26 cellular contexts compared by ENCODE assay signal in genomic region chr21:42041246-42041645, GRCh38. TPM values are rescaled to one million over a fixed set of nuclear protein-coding genes. Genes with fewer than 3 reads are reported as not detected.
A peak's percentile ranks its signal among the peaks of the same experiment; 100 is the strongest.
DNase-seq lines count a peak whose midpoint lies in the region; ATAC-seq, FAIRE-seq and TF ChIP-seq lines count a peak whose summit lies in the region.
"Had no signal": no experiment of that assay in that cellular context is flagged by ENCODE, and none has a peak within 500 bp of the region (broad histone marks: within the 10 kb centered on the region; RNA-seq: fewer than 3 reads in every experiment).

No MANE protein-coding gene starts in this region.

- H3K4me2 ChIP-seq in keratinocyte (ENCODE audit: control insufficient read depth, extremely low read depth, insufficient read depth, low read depth, low read length), result peak overlapping the region; percentile 33

- H3K27me3 ChIP-seq in CD4-positive, CD25-positive, alpha-beta regulatory T cell (ENCODE audit: control insufficient read depth, insufficient read depth, low read length), result no peaks in the 10 kb centered on the region
- no peaks in the 10 kb centered on the region for H3K27me3 ChIP-seq in keratinocyte (ENCODE audit: control insufficient read depth, extremely low read depth, insufficient read depth, low read length)
- H3K27me3 ChIP-seq: BLaER1 treated with 17β-estradiol and CSF1 and Interleukin-3, amounts not matched to agents 10 nM and 100 nM; tibial artery had no signal

- DNase-seq in CD4-positive, CD25-positive, alpha-beta regulatory T cell, result no peak
- DNase-seq in T-helper 17 cell (no peak), keratinocyte (ENCODE audit: low read depth, low spot score) (no peak), progenitor cell of endocrine pancreas (ENCODE audit: low spot score, unreplicated experiment) (no peak), HK-2 (ENCODE audit: unreplicated experiment) (no peak), coronary artery (ENCODE audit: low spot score) (no peak), amniotic stem cell (lab: John Stamatoyannopoulos, UW) (no peak)
- DNase-seq: activated CD4-positive, alpha-beta T cell treated with anti-CD3 and anti-CD28 coated beads, Interleukin-2, amount 50 U/mL, for 48 hours; activated effector memory CD4-positive, alpha-beta T cell treated with anti-CD3 and anti-CD28 coated beads, Interleukin-2, amount 50 U/mL, for 16 hours; cortex of kidney; endodermal cell; Kasumi-1; NCI-H1092 treated with DMSO at 0.1 percent for 48 hours; NCI-H2107; psoas muscle; stimulated activated CD4-positive, alpha-beta T cell treated with anti-CD3 and anti-CD28 coated beads, Interleukin-4, amount 100 ng/mL, for 4 hours; stimulated activated naive CD8-positive, alpha-beta T cell treated with anti-CD3 and anti-CD28 coated beads, Interleukin-15, Interleukin-2, amounts not matched to agents 100 U/mL and 50 U/mL, for 24 hours; tibial artery had no signal

- peaks cover 0 to 4% (median 0%) of the 10 kb centered on the region in 7 donors for H3K9me3 Mint-ChIP-seq in CD4-positive, CD25-positive, alpha-beta regulatory T cell
- peaks cover 3% of the 10 kb centered on the region for H3K9me3 Mint-ChIP-seq in progenitor cell of endocrine pancreas (ENCODE audit: low read depth)

- dilution Hi-C loops in keratinocyte (cut with MboI; ENCODE audit: extremely low pct_ligation_motif_present, low sequenced_read_pairs), result no loop called here

- no peaks in the 10 kb centered on the region for H4K20me1 ChIP-seq in keratinocyte (ENCODE audit: control insufficient read depth, extremely low read depth, insufficient read depth, low read length)
- H4K20me1 ChIP-seq: BLaER1 treated with 17β-estradiol and CSF1 and Interleukin-3, amounts not matched to agents 10 nM and 100 nM had no signal

- H3K27me3 Mint-ChIP-seq in CD4-positive, CD25-positive, alpha-beta regulatory T cell, result peaks cover 2% of the 10 kb centered on the region
- no peaks in the 10 kb centered on the region for H3K27me3 Mint-ChIP-seq in T-helper 17 cell
- H3K27me3 Mint-ChIP-seq in progenitor cell of endocrine pancreas, result peaks cover 10% of the 10 kb centered on the region

- H3K36me3 ChIP-seq in CD4-positive, CD25-positive, alpha-beta regulatory T cell (ENCODE audit: control insufficient read depth, insufficient read depth, low read length), result no peaks in the 10 kb centered on the region
- H3K36me3 ChIP-seq in keratinocyte (ENCODE audit: control insufficient read depth in 2 of 2, extremely low read depth in 1 of 2, insufficient read depth in 2 of 2, low read length in 2 of 2), result no peaks in the 10 kb centered on the region
- H3K36me3 ChIP-seq: BLaER1 treated with 17β-estradiol and CSF1 and Interleukin-3, amounts not matched to agents 10 nM and 100 nM; tibial artery had no signal

- H3K4me3 ChIP-seq in CD4-positive, CD25-positive, alpha-beta regulatory T cell (ENCODE audit: low read depth, low read length), result no peak overlapping the region
- H3K4me3 ChIP-seq in keratinocyte (ENCODE audit: control insufficient read depth in 2 of 3, extremely low read depth in 1 of 3, insufficient read depth in 2 of 3, low read depth in 1 of 3, low read length in 3 of 3) (no peak overlapping the region), coronary artery (no peak overlapping the region)
- H3K4me3 ChIP-seq: BLaER1 treated with 17β-estradiol and CSF1 and Interleukin-3, amounts not matched to agents 10 nM and 100 nM; psoas muscle; tibial artery had no signal

- H3K27ac Mint-ChIP-seq in CD4-positive, CD25-positive, alpha-beta regulatory T cell, result peak overlapping the region in 2 of 3 donors; percentile 21 to 76
- H3K27ac Mint-ChIP-seq in T-helper 17 cell (peak overlapping the region; percentile 67), progenitor cell of endocrine pancreas (peak overlapping the region; percentile 48)
- H3K27ac Mint-ChIP-seq: endodermal cell, nephron had no signal

- no peak for ATAC-seq in CD4-positive, CD25-positive, alpha-beta regulatory T cell (ENCODE audit: low read depth in 2 of 2)
- ATAC-seq in T-helper 17 cell (no peak), HG03354 (IDR thresholded peaks at IDR 0.05; ENCODE audit: poor library complexity, severe bottlenecking, unreplicated experiment) (no peak)
- ATAC-seq: stimulated activated naive CD8-positive, alpha-beta T cell treated with anti-CD3 and anti-CD28 coated beads, Interleukin-15, Interleukin-2, amounts not matched to agents 100 U/mL and 50 U/mL, for 24 hours had no signal

- peaks cover 3% of the 10 kb centered on the region for H3K36me3 Mint-ChIP-seq in CD4-positive, CD25-positive, alpha-beta regulatory T cell
- no peaks in the 10 kb centered on the region for H3K36me3 Mint-ChIP-seq in T-helper 17 cell (ENCODE audit: low read depth)
- H3K36me3 Mint-ChIP-seq in progenitor cell of endocrine pancreas (ENCODE audit: insufficient read depth), result no peaks in the 10 kb centered on the region

- H3K9ac ChIP-seq in keratinocyte (ENCODE audit: control insufficient read depth, extremely low read depth, insufficient read depth, low read length), result peak overlapping the region; percentile 60
- H3K9ac ChIP-seq: BLaER1 treated with 17β-estradiol and CSF1 and Interleukin-3, amounts not matched to agents 10 nM and 100 nM had no signal

- no peak for FAIRE-seq in keratinocyte (lab: Jason Lieb, UNC)

- H3K9me1 ChIP-seq in keratinocyte (ENCODE audit: control insufficient read depth, extremely low read depth, insufficient read depth, low read length), result no peaks in the 10 kb centered on the region

- H3K4me1 ChIP-seq in CD4-positive, CD25-positive, alpha-beta regulatory T cell (ENCODE audit: control insufficient read depth, insufficient read depth, low read length, poor library complexity, severe bottlenecking), result no peaks in the 10 kb centered on the region
- peaks cover 41% of the 10 kb centered on the region for H3K4me1 ChIP-seq in keratinocyte (ENCODE audit: control insufficient read depth, extremely low read depth, insufficient read depth, low read length)
- H3K4me1 ChIP-seq: psoas muscle had no signal

- no peak overlapping the region for H3K4me3 Mint-ChIP-seq in CD4-positive, CD25-positive, alpha-beta regulatory T cell
- H3K4me3 Mint-ChIP-seq in T-helper 17 cell, result no peak overlapping the region
- no peak overlapping the region for H3K4me3 Mint-ChIP-seq in progenitor cell of endocrine pancreas (ENCODE audit: low read depth)
- H3K4me3 Mint-ChIP-seq: endodermal cell, nephron had no signal

- no peaks in the 10 kb centered on the region for H3K79me2 ChIP-seq in keratinocyte (ENCODE audit: control insufficient read depth, insufficient read depth, low read length)

- H3K27ac ChIP-seq in CD4-positive, CD25-positive, alpha-beta regulatory T cell (ENCODE audit: insufficient read depth, low read length, poor library complexity, severe bottlenecking), result no peak overlapping the region
- H3K27ac ChIP-seq in keratinocyte (ENCODE audit: control insufficient read depth, insufficient read depth, low read length) (peak overlapping the region; percentile 74), coronary artery (peak overlapping the region in 1 of 2 donors; percentile 60)
- H3K27ac ChIP-seq: BLaER1 treated with 17β-estradiol and CSF1 and Interleukin-3, amounts not matched to agents 10 nM and 100 nM; psoas muscle had no signal

- H3K9me3 ChIP-seq in CD4-positive, CD25-positive, alpha-beta regulatory T cell (ENCODE audit: control insufficient read depth in 2 of 2, low read length in 2 of 2), result no peaks in the 10 kb centered on the region
- H3K9me3 ChIP-seq in T-helper 17 cell (ENCODE audit: control insufficient read depth, low read length, poor library complexity, severe bottlenecking) (no peaks in the 10 kb centered on the region), keratinocyte (ENCODE audit: control insufficient read depth, low read depth, low read length) (no peaks in the 10 kb centered on the region)
- H3K9me3 ChIP-seq: psoas muscle had no signal

- peaks cover 0 to 11% (median 5%) of the 10 kb centered on the region in 4 donors for H3K4me1 Mint-ChIP-seq in CD4-positive, CD25-positive, alpha-beta regulatory T cell
- H3K4me1 Mint-ChIP-seq in T-helper 17 cell, result peaks cover 18% of the 10 kb centered on the region
- peaks cover 10% of the 10 kb centered on the region for H3K4me1 Mint-ChIP-seq in progenitor cell of endocrine pancreas (ENCODE audit: low read depth)

- H2AFZ ChIP-seq in keratinocyte (ENCODE audit: control insufficient read depth, low read length), result no peak overlapping the region

- TF ChIP-seq CTCF in keratinocyte (optimal IDR thresholded peaks at IDR 0.05 in 1 of 3, IDR thresholded peaks at IDR 0.05 in 1 of 3, conservative IDR thresholded peaks at IDR 0.05 in 1 of 3; ENCODE audit: extremely low read depth in 1 of 3, insufficient read depth in 2 of 3, low read length in 3 of 3) (no peak), progenitor cell of endocrine pancreas (IDR thresholded peaks at IDR 0.05; ENCODE audit: unreplicated experiment) (no peak), coronary artery (IDR thresholded peaks at IDR 0.05) (no peak)

RNA-seq across cellular contexts. Expression of gene UMODL1, which starts 29.9 kb away (rescaled TPM):
- 0.35 TPM for total RNA-seq in CD4-positive, CD25-positive, alpha-beta regulatory T cell
- under 1 TPM in 3 of 4 donors, not detected in 1; 0.05 to 0.10 (median 0.05) TPM for polyA plus RNA-seq in CD4-positive, CD25-positive, alpha-beta regulatory T cell
- total RNA-seq in T-helper 17 cell, result under 1 TPM; 0.23 to 0.99 TPM
- 0.03 TPM in 1 of 3 replicates, not detected in the others for polyA plus RNA-seq in keratinocyte
- not detected for polyA plus RNA-seq in keratinocyte (2011; ENCODE audit: low read depth)
- polyA plus RNA-seq in keratinocyte (2011; cell fraction: cytosol; rRNA removed), result not detected in 2 replicates
- polyA plus RNA-seq in keratinocyte (2011; cell fraction: nucleus; rRNA removed), result not detected in 2 replicates
- not detected in 2 replicates for polyA plus RNA-seq in keratinocyte (2012; ENCODE audit: low replicate concordance)
- polyA minus RNA-seq in keratinocyte, result not detected in 3 replicates
- polyA minus RNA-seq in keratinocyte (2011; cell fraction: cytosol; rRNA and poly(A)+ RNA removed), result not detected
- not detected in 2 replicates for polyA minus RNA-seq in keratinocyte (2011; cell fraction: nucleus; rRNA and poly(A)+ RNA removed)
- total RNA-seq in progenitor cell of endocrine pancreas, result 0.19 TPM in 1 of 2 replicates, not detected in the other
- total RNA-seq: A673, bronchial epithelial cell, glomerular endothelial cell, mesenteric fat pad, NCI-H460, psoas muscle had no signal
- polyA plus RNA-seq: psoas muscle had no signal

RNA-seq across cellular contexts. Expression of gene ZBTB21, which starts 31.1 kb away (rescaled TPM):
- total RNA-seq in CD4-positive, CD25-positive, alpha-beta regulatory T cell, result 107 TPM
- 1 to 10 TPM; 2.4 to 8.0 (median 5.2) TPM for polyA plus RNA-seq in CD4-positive, CD25-positive, alpha-beta regulatory T cell
- 100 to 1,000 TPM; 110 to 118 TPM for total RNA-seq in T-helper 17 cell
- 9.5 to 12.2 TPM (median 10.3 TPM) in 3 replicates for polyA plus RNA-seq in keratinocyte
- 11.1 TPM for polyA plus RNA-seq in keratinocyte (2011; ENCODE audit: low read depth)
- polyA plus RNA-seq in keratinocyte (2011; cell fraction: cytosol; rRNA removed), result 4.8 and 8.0 TPM in 2 replicates
- polyA plus RNA-seq in keratinocyte (2011; cell fraction: nucleus; rRNA removed), result 17.5 and 20.6 TPM in 2 replicates
- polyA plus RNA-seq in keratinocyte (2012; ENCODE audit: low replicate concordance), result 7.3 and 14.0 TPM in 2 replicates
- polyA minus RNA-seq in keratinocyte, result 15.5 to 28.0 TPM (median 22.1 TPM) in 3 replicates
- polyA minus RNA-seq in keratinocyte (2011; cell fraction: cytosol; rRNA and poly(A)+ RNA removed), result 6.7 TPM
- 16.7 and 23.7 TPM in 2 replicates for polyA minus RNA-seq in keratinocyte (2011; cell fraction: nucleus; rRNA and poly(A)+ RNA removed)
- total RNA-seq in progenitor cell of endocrine pancreas, result 15.7 and 18.6 TPM in 2 replicates
